Comparison of ENCODE assay signal across 1 cellular context in genomic region chr17:29844339-29845048, GRCh38.
TF ChIP-seq lines count a peak whose summit lies in the region.

No MANE protein-coding gene starts in this region.

TF ChIP-seq in HEK293T, 16 proteins besides CTCF, POLR2A, EP300 and RAD21 (continued from another document):
- no peak for TF ChIP-seq HDGF (IDR thresholded peaks at IDR 0.05; ENCODE audit: borderline replicate concordance)
